In the genomic region with DNA sequence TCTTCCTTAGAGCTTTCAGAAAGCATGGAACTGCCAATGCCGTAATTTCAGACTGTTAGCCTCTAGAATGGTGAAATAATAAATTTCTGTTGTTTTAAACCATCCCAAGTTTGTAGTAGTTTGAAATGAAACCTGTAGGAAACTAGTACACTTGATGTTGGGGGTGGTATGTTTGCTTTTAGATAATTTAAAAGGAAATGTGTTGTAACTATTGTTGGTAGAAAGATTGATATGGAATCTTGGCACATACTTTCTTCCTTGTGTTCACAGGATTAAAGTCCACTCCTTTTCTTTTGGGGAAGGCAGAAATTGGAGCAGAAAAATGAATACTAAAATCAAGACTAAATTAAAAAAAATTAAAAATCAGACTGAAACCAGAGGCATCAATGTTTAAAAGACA, we compare ENCODE assay signal across 16 cellular contexts.
DNase-seq lines count a peak whose midpoint lies in the region; ATAC-seq, FAIRE-seq and TF ChIP-seq lines count a peak whose summit lies in the region.
"Had no signal": no experiment of that assay in that cellular context is flagged by ENCODE, and none has a peak within 500 bp of the region (broad histone marks: within the 10 kb centered on the region; RNA-seq: fewer than 3 reads in every experiment).

No MANE protein-coding gene starts in this region.

- H3K4me3 ChIP-seq in A549 = no peak overlapping the region
- H3K4me3 ChIP-seq in fibroblast of pulmonary artery (replicated peaks; ENCODE audit: low read depth, low read length) = no peak overlapping the region
- H3K4me3 ChIP-seq in right lobe of liver = no peak overlapping the region
- no peak overlapping the region for H3K4me3 ChIP-seq in small intestine (ENCODE audit: low read depth in 1 of 2, low read length in 2 of 2)
- no peak overlapping the region for H3K4me3 ChIP-seq in breast epithelium
- H3K4me3 ChIP-seq: BLaER1 treated with 17β-estradiol and CSF1 and Interleukin-3, amounts not matched to agents 10 nM and 100 nM had no signal

- no peak for TF ChIP-seq RAD21 in A549 (conservative IDR thresholded peaks at IDR 0.05 in 1 of 2, IDR thresholded peaks at IDR 0.05 in 1 of 2)

- 0 out of 3 replicates have a peak overlapping the region, but pooled peaks have one; percentile 12 for H3K4me2 ChIP-seq in A549
- H3K4me2 ChIP-seq: BLaER1 treated with 17β-estradiol and CSF1 and Interleukin-3, amounts not matched to agents 10 nM and 100 nM had no signal

- no peak for FAIRE-seq in A549 (lab: Jason Lieb, UNC)
- no peak for FAIRE-seq in small intestine (lab: Jason Lieb, UNC)

- TF ChIP-seq CTCF in A549 (IDR thresholded peaks at IDR 0.05) (no peak), fibroblast of pulmonary artery (IDR thresholded peaks at IDR 0.05; ENCODE audit: low read length, missing control alignments) (no peak), right lobe of liver (IDR thresholded peaks at IDR 0.05) (no peak), breast epithelium (IDR thresholded peaks at IDR 0.05) (no peak), foreskin keratinocyte (conservative IDR thresholded peaks at IDR 0.05) (no peak)

- 55% methylated on average over 1 of the region's 1 CpG for WGBS in A549 (ENCODE audit: missing lambda C conversion rate)
- 44% methylated on average over 1 of the region's 1 CpG for WGBS in right lobe of liver (ENCODE audit: insufficient coverage, low coverage, low lambda C conversion rate, missing lambda C conversion rate)
- 57 to 75% (median 72%) methylated on average over 1 of the region's 1 CpG for WGBS in small intestine, 3 donors

- POLR2A ChIA-PET in A549 (lab: Yijun Ruan, JAX) = no interaction called here

- ATAC-seq in A549 (no peak), right lobe of liver (peak in 3 of 4 donors; percentile 50 to 82 (median 80)), HG02840 (IDR thresholded peaks at IDR 0.05; ENCODE audit: low FRiP score, unreplicated experiment) (no peak), foreskin keratinocyte (no peak)
- ATAC-seq: CD8-positive, alpha-beta T cell had no signal

- no peak overlapping the region for H3K27ac ChIP-seq in A549
- H3K27ac ChIP-seq in right lobe of liver = peak overlapping the region in 2 of 3 donors; percentile 28 to 36
- no peak overlapping the region for H3K27ac ChIP-seq in small intestine (ENCODE audit: low read depth in 1 of 2, low read length in 1 of 2)
- H3K27ac ChIP-seq in breast epithelium = no peak overlapping the region
- H3K27ac ChIP-seq in foreskin keratinocyte = no peak overlapping the region
- H3K27ac ChIP-seq: BLaER1 treated with 17β-estradiol and CSF1 and Interleukin-3, amounts not matched to agents 10 nM and 100 nM had no signal

- H3K27me3 ChIP-seq in right lobe of liver (no peaks in the 10 kb centered on the region), small intestine (ENCODE audit: control insufficient read depth in 2 of 2, insufficient read depth in 2 of 2, low read length in 2 of 2) (no peaks in the 10 kb centered on the region), breast epithelium (no peaks in the 10 kb centered on the region), foreskin keratinocyte (no peaks in the 10 kb centered on the region)
- H3K27me3 ChIP-seq: BLaER1 treated with 17β-estradiol and CSF1 and Interleukin-3, amounts not matched to agents 10 nM and 100 nM had no signal

- H3K36me3 ChIP-seq in right lobe of liver (no peaks in the 10 kb centered on the region), small intestine (ENCODE audit: control insufficient read depth in 2 of 2, insufficient read depth in 2 of 2, low read length in 2 of 2) (no peaks in the 10 kb centered on the region), breast epithelium (no peaks in the 10 kb centered on the region)
- H3K36me3 ChIP-seq: BLaER1 treated with 17β-estradiol and CSF1 and Interleukin-3, amounts not matched to agents 10 nM and 100 nM had no signal

- TF ChIP-seq POLR2A in A549 (IDR thresholded peaks at IDR 0.05; ENCODE audit: low read length) (no peak), right lobe of liver (IDR thresholded peaks at IDR 0.05) (no peak), breast epithelium (IDR thresholded peaks at IDR 0.05) (no peak)

- CTCF ChIA-PET in A549 (lab: Yijun Ruan, JAX) = interaction anchor here (1.0 kb wide), 1 partner anchor 10 kb away, joined by 3 read pairs; no protein-coding TSS in a partner anchor

- H3K4me1 ChIP-seq in A549 (0 out of 3 replicates have a peak, but pooled peaks cover 5% of the 10 kb centered on the region), right lobe of liver (peaks cover 0 to 11% (median 0%) of the 10 kb centered on the region in 4 donors), small intestine (ENCODE audit: control insufficient read depth in 2 of 2, insufficient read depth in 1 of 2, low read depth in 1 of 2, low read length in 1 of 2) (no peaks in the 10 kb centered on the region), breast epithelium (no peaks in the 10 kb centered on the region), foreskin keratinocyte (no peaks in the 10 kb centered on the region)
- H3K4me1 ChIP-seq: BLaER1 treated with 17β-estradiol and CSF1 and Interleukin-3, amounts not matched to agents 10 nM and 100 nM had no signal

- no peak for TF ChIP-seq EP300 in A549 (IDR thresholded peaks at IDR 0.05)

- no peaks in the 10 kb centered on the region for H3K9me3 ChIP-seq in A549
- H3K9me3 ChIP-seq in right lobe of liver = no peaks in the 10 kb centered on the region
- H3K9me3 ChIP-seq in small intestine (ENCODE audit: control insufficient read depth, low read depth) = no peaks in the 10 kb centered on the region
- H3K9me3 ChIP-seq in breast epithelium = no peaks in the 10 kb centered on the region

- no peak for DNase-seq in A549 (ENCODE audit: low read depth in 1 of 2, low spot score in 1 of 2)
- peak; percentile 35 for DNase-seq in fibroblast of pulmonary artery (ENCODE audit: low read depth)
- DNase-seq in right lobe of liver = no peak
- DNase-seq in small intestine = peak; percentile 11
- no peak for DNase-seq in breast epithelium (ENCODE audit: low spot score in 2 of 2)
- DNase-seq in foreskin keratinocyte = no peak
- DNase-seq in activated effector memory CD4-positive, alpha-beta T cell treated with anti-CD3 and anti-CD28 coated beads, Interleukin-2, amount 50 U/mL, for 16 hours = no peak
- DNase-seq: 8988T; Calu3; CD8-positive, alpha-beta T cell; DMS79 treated with DMSO at 0.1 percent for 48 hours; GF-D8; GOT3; H9 had no signal

- intact Hi-C loops in right lobe of liver (cut with DNase I) (no loop called here), breast epithelium (cut with DNase I; ENCODE audit: low total_unique reads) (no loop called here)

TF ChIP-seq in A549, 52 proteins besides CTCF, POLR2A, EP300 and RAD21:
- TF ChIP-seq KDM1A (IDR thresholded peaks at IDR 0.05; ENCODE audit: low read depth) (no peak), PHF8 (IDR thresholded peaks at IDR 0.05; ENCODE audit: borderline replicate concordance, low read depth) (no peak), MAZ (IDR thresholded peaks at IDR 0.05; ENCODE audit: borderline replicate concordance, low read depth, low read length) (no peak), SREBF2 (IDR thresholded peaks at IDR 0.05) (no peak), ZSCAN20 (CRISPR knock-in tag; IDR thresholded peaks at IDR 0.05) (no peak), ZNF302 (CRISPR knock-in tag; IDR thresholded peaks at IDR 0.05) (no peak), CHD2 (IDR thresholded peaks at IDR 0.05; ENCODE audit: low read length, partially characterized antibody) (no peak), NPAS2 (CRISPR knock-in tag; IDR thresholded peaks at IDR 0.05; ENCODE audit: borderline replicate concordance) (no peak), CHD4 (IDR thresholded peaks at IDR 0.05; ENCODE audit: borderline replicate concordance) (no peak)

Comparison
In these comparisons a context has a peak if more than half of its experiments do, and no peak if none do; other contexts are left out.
1. ATAC-seq: peak in right lobe of liver (3 of 4); none in A549 (0 of 2), HG02840 (single experiment) and foreskin keratinocyte (single experiment).
2. DNase-seq: peak in fibroblast of pulmonary artery (single experiment) and small intestine (single experiment); none in A549 (0 of 2), right lobe of liver (0 of 3), breast epithelium (0 of 2), foreskin keratinocyte (0 of 2) and activated effector memory CD4-positive, alpha-beta T cell treated with anti-CD3 and anti-CD28 coated beads, Interleukin-2, amount 50 U/mL, for 16 hours (single experiment).
3. H3K27ac ChIP-seq: peak in right lobe of liver (2 of 3); none in A549 (0 of 2), small intestine (0 of 2), breast epithelium (0 of 2) and foreskin keratinocyte (single experiment).